20 cellular contexts compared by ENCODE assay signal in genomic region chr12:101501410-101502045, GRCh38. TPM values are rescaled to one million over a fixed set of nuclear protein-coding genes. Genes with fewer than 3 reads are reported as not detected.
A peak's percentile ranks its signal among the peaks of the same experiment; 100 is the strongest.
DNase-seq lines count a peak whose midpoint lies in the region; ATAC-seq and TF ChIP-seq lines count a peak whose summit lies in the region.
"Had no signal": no experiment of that assay in that cellular context is flagged by ENCODE, and none has a peak within 500 bp of the region (broad histone marks: within the 10 kb centered on the region; RNA-seq: fewer than 3 reads in every experiment).

No MANE protein-coding gene starts in this region.

- peaks cover 2% of the 10 kb centered on the region for H3K27me3 Mint-ChIP-seq in nephron (ENCODE audit: low read depth)

- TF ChIP-seq CTCF in LNCaP clone FGC (IDR thresholded peaks at IDR 0.05; ENCODE audit: control insufficient read depth, extremely low read depth, insufficient read depth) (no peak), nephron (IDR thresholded peaks at IDR 0.05; ENCODE audit: unreplicated experiment in 3 of 3) (no peak)

- no peaks in the 10 kb centered on the region for H3K36me3 Mint-ChIP-seq in nephron (ENCODE audit: low read depth)
- H3K36me3 Mint-ChIP-seq: mesothelial cell of epicardium had no signal

- peaks cover 5% of the 10 kb centered on the region for H3K9me3 Mint-ChIP-seq in nephron
- H3K9me3 Mint-ChIP-seq: activated T-helper 17 cell treated with anti-CD3 and anti-CD28 coated beads, Interleukin-2, amount 50 U/mL, for 72 hours; central memory CD8-positive, alpha-beta T cell; mesothelial cell of epicardium had no signal

- no peak overlapping the region for H3K4me3 Mint-ChIP-seq in nephron
- H3K4me3 Mint-ChIP-seq: activated T-helper 17 cell treated with anti-CD3 and anti-CD28 coated beads, Interleukin-2, amount 50 U/mL, for 72 hours; central memory CD8-positive, alpha-beta T cell; HFFc6; mesothelial cell of epicardium had no signal

- ATAC-seq in GM21390 (IDR thresholded peaks at IDR 0.05; ENCODE audit: unreplicated experiment): no peak
- ATAC-seq: activated CD4-positive, CD25-positive, alpha-beta regulatory T cell treated with anti-CD3 and anti-CD28 coated beads, Interleukin-2, amount 50 U/mL, for 24 hours; activated T-helper 17 cell treated with anti-CD3 and anti-CD28 coated beads, Interleukin-2, amount 50 U/mL, for 72 hours had no signal

- DNase-seq in DMS79 treated with DMSO at 0.1 percent for 48 hours (lab: John Stamatoyannopoulos, UW) (peak; percentile 96), LNCaP clone FGC (ENCODE audit: low read depth) (peak; percentile 50), astrocyte of the hippocampus (ENCODE audit: low read depth, low spot score) (peak; percentile 44), dermis blood vessel endothelial cell (no peak), NCI-H226 (no peak)
- DNase-seq: HFFc6, hippocampal formation, MG63, NCI-H187 treated with DMSO at 0.1 percent for 48 hours, NCI-H82, SK-N-SH, T1000 had no signal

- H3K27ac Mint-ChIP-seq in nephron: peak overlapping the region; percentile 48 to 95 (median 82)
- H3K27ac Mint-ChIP-seq: activated T-helper 17 cell treated with anti-CD3 and anti-CD28 coated beads, Interleukin-2, amount 50 U/mL, for 72 hours; HFFc6 had no signal

- H3K4me3 ChIP-seq in LNCaP clone FGC (ENCODE audit: low read depth, low read length): no peak overlapping the region
- H3K4me3 ChIP-seq: MG63, prostate gland had no signal

- peaks cover 25% of the 10 kb centered on the region for H3K4me1 Mint-ChIP-seq in nephron
- H3K4me1 Mint-ChIP-seq: activated T-helper 17 cell treated with anti-CD3 and anti-CD28 coated beads, Interleukin-2, amount 50 U/mL, for 72 hours; central memory CD8-positive, alpha-beta T cell had no signal

RNA-seq across cellular contexts. Expression of gene SPIC, which starts 26.4 kb away (rescaled TPM):
- not detected in 2 replicates for total RNA-seq in dermis blood vessel endothelial cell
- total RNA-seq: activated T-helper 17 cell treated with anti-CD3 and anti-CD28 coated beads, Interleukin-2, amount 50 U/mL, for 72 hours; HFFc6; kidney epithelial cell; mesothelial cell of epicardium; prostate gland had no signal

Comparison
In these comparisons a context has a peak if more than half of its experiments do, and no peak if none do; other contexts are left out.
1. DNase-seq: peak in DMS79 treated with DMSO at 0.1 percent for 48 hours (single experiment), LNCaP clone FGC (single experiment) and astrocyte of the hippocampus (single experiment); none in dermis blood vessel endothelial cell (single experiment) and NCI-H226 (single experiment).